ENCODE assay signal across 1 cellular context in genomic region chr17:28743243-28744103, GRCh38.
TF ChIP-seq lines count a peak whose summit lies in the region.

TSS of gene TRAF4 (plus strand) at chr17:28744011. CDS start at chr17:28744113, 102 bp downstream.

TF ChIP-seq in HEK293, 187 proteins besides CTCF, POLR2A, EP300 and RAD21 (continued from another document and continues in another):
- TF ChIP-seq ATF2 (tag by site-specific recombination; IDR thresholded peaks at IDR 0.05; ENCODE audit: low read depth) (no peak), HOXC10 (CRISPR knock-in tag; IDR thresholded peaks at IDR 0.05) (no peak), ZNF10 (tag by site-specific recombination; IDR thresholded peaks at IDR 0.05) (no peak), ZNF132 (tag by site-specific recombination; IDR thresholded peaks at IDR 0.05; ENCODE audit: borderline replicate concordance) (no peak), ZBTB17 (tag by site-specific recombination; IDR thresholded peaks at IDR 0.05) (peak; percentile 93), ZNF37A (tag by site-specific recombination; IDR thresholded peaks at IDR 0.05) (no peak), ZNF423 (tag by site-specific recombination; IDR thresholded peaks at IDR 0.05) (peak; percentile 68), ZFP69B (tag by site-specific recombination; IDR thresholded peaks at IDR 0.05) (peak; percentile 89), ZNF248 (tag by site-specific recombination; IDR thresholded peaks at IDR 0.05) (no peak), ZNF785 (tag by site-specific recombination; IDR thresholded peaks at IDR 0.05) (no peak; the same call in 1 of the 2 replicates), ZSCAN30 (tag by site-specific recombination; IDR thresholded peaks at IDR 0.05) (peak; percentile 60), SETDB1 (IDR thresholded peaks at IDR 0.05; ENCODE audit: insufficient read length, low read length) (no peak), ZNF580 (tag by site-specific recombination; IDR thresholded peaks at IDR 0.05) (no peak), YY1 (tag by site-specific recombination; IDR thresholded peaks at IDR 0.05) (no peak), SCRT2 (tag by site-specific recombination; IDR thresholded peaks at IDR 0.05) (peak; percentile 64; the same call in 1 of the 2 replicates), RBAK (tag by site-specific recombination; IDR thresholded peaks at IDR 0.05) (no peak), KLF9 (tag by site-specific recombination; IDR thresholded peaks at IDR 0.05; ENCODE audit: low read depth) (peak; percentile 99), ZNF626 (tag by site-specific recombination; IDR thresholded peaks at IDR 0.05) (no peak), ZNF239 (tag by site-specific recombination; IDR thresholded peaks at IDR 0.05) (no peak), OVOL3 (tag by site-specific recombination; IDR thresholded peaks at IDR 0.05) (no peak; the same call in 1 of the 2 replicates), TSHZ1 (tag by site-specific recombination; IDR thresholded peaks at IDR 0.05; ENCODE audit: borderline replicate concordance) (no peak), ZNF221 (tag by site-specific recombination; IDR thresholded peaks at IDR 0.05; ENCODE audit: borderline replicate concordance) (no peak), ZBTB8A (tag by site-specific recombination; IDR thresholded peaks at IDR 0.05) (peak; percentile 95), ZSCAN16 (tag by site-specific recombination; IDR thresholded peaks at IDR 0.05) (no peak), GFI1B (tag by site-specific recombination; IDR thresholded peaks at IDR 0.05) (no peak), ZNF776 (tag by site-specific recombination; IDR thresholded peaks at IDR 0.05; ENCODE audit: borderline replicate concordance) (no peak), PBX3 (CRISPR knock-in tag; IDR thresholded peaks at IDR 0.05) (peak; percentile 75; the same call in 1 of the 2 replicates), ZNF510 (tag by site-specific recombination; IDR thresholded peaks at IDR 0.05; ENCODE audit: insufficient replicate concordance) (no peak), ZXDB (tag by site-specific recombination; IDR thresholded peaks at IDR 0.05) (no peak), ZNF449 (tag by site-specific recombination; IDR thresholded peaks at IDR 0.05) (peak; percentile 78), IKZF3 (tag by site-specific recombination; IDR thresholded peaks at IDR 0.05) (peak; percentile 93), ZNF146 (tag by site-specific recombination; IDR thresholded peaks at IDR 0.05) (no peak), ZNF114 (tag by site-specific recombination; IDR thresholded peaks at IDR 0.05) (no peak), ZNF2 (tag by site-specific recombination; IDR thresholded peaks at IDR 0.05) (peak; percentile 84; the same call in 1 of the 2 replicates), ZNF76 (tag by site-specific recombination; IDR thresholded peaks at IDR 0.05; ENCODE audit: borderline replicate concordance, low read depth) (peak; percentile 42), ZNF610 (tag by site-specific recombination; IDR thresholded peaks at IDR 0.05; ENCODE audit: borderline replicate concordance) (no peak), ZNF169 (tag by site-specific recombination; IDR thresholded peaks at IDR 0.05) (no peak), YY2 (tag by site-specific recombination; IDR thresholded peaks at IDR 0.05) (no peak)
- TF ChIP-seq, protein P1, sequence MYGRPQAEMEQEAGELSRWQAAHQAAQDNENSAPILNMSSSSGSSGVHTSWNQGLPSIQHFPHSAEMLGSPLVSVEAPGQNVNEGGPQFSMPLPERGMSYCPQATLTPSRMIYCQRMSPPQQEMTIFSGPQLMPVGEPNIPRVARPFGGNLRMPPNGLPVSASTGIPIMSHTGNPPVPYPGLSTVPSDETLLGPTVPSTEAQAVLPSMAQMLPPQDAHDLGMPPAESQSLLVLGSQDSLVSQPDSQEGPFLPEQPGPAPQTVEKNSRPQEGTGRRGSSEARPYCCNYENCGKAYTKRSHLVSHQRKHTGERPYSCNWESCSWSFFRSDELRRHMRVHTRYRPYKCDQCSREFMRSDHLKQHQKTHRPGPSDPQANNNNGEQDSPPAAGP (tag by site-specific recombination; IDR thresholded peaks at IDR 0.05), result peak; percentile 63
- TF ChIP-seq, protein P2, sequence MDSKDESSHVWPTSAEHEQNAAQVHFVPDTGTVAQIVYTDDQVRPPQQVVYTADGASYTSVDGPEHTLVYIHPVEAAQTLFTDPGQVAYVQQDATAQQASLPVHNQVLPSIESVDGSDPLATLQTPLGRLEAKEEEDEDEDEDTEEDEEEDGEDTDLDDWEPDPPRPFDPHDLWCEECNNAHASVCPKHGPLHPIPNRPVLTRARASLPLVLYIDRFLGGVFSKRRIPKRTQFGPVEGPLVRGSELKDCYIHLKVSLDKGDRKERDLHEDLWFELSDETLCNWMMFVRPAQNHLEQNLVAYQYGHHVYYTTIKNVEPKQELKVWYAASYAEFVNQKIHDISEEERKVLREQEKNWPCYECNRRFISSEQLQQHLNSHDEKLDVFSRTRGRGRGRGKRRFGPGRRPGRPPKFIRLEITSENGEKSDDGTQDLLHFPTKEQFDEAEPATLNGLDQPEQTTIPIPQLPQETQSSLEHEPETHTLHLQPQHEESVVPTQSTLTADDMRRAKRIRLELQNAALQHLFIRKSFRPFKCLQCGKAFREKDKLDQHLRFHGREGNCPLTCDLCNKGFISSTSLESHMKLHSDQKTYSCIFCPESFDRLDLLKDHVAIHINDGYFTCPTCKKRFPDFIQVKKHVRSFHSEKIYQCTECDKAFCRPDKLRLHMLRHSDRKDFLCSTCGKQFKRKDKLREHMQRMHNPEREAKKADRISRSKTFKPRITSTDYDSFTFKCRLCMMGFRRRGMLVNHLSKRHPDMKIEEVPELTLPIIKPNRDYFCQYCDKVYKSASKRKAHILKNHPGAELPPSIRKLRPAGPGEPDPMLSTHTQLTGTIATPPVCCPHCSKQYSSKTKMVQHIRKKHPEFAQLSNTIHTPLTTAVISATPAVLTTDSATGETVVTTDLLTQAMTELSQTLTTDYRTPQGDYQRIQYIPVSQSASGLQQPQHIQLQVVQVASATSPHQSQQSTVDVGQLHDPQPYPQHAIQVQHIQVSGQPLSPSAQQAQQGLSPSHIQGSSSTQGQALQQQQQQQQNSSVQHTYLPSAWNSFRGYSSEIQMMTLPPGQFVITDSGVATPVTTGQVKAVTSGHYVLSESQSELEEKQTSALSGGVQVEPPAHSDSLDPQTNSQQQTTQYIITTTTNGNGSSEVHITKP (tag by site-specific recombination; IDR thresholded peaks at IDR 0.05), result peak; percentile 33
- TF ChIP-seq, protein P3, sequence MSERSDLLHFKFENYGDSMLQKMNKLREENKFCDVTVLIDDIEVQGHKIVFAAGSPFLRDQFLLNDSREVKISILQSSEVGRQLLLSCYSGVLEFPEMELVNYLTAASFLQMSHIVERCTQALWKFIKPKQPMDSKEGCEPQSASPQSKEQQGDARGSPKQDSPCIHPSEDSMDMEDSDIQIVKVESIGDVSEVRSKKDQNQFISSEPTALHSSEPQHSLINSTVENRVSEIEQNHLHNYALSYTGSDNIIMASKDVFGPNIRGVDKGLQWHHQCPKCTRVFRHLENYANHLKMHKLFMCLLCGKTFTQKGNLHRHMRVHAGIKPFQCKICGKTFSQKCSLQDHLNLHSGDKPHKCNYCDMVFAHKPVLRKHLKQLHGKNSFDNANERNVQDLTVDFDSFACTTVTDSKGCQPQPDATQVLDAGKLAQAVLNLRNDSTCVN (tag by site-specific recombination; optimal IDR thresholded peaks at IDR 0.05), result peak; percentile 82
- TF ChIP-seq, protein P4, sequence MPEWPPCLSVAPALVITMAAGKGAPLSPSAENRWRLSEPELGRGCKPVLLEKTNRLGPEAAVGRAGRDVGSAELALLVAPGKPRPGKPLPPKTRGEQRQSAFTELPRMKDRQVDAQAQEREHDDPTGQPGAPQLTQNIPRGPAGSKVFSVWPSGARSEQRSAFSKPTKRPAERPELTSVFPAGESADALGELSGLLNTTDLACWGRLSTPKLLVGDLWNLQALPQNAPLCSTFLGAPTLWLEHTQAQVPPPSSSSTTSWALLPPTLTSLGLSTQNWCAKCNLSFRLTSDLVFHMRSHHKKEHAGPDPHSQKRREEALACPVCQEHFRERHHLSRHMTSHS (tag by site-specific recombination; IDR thresholded peaks at IDR 0.05), result no peak
- TF ChIP-seq, protein P5, sequence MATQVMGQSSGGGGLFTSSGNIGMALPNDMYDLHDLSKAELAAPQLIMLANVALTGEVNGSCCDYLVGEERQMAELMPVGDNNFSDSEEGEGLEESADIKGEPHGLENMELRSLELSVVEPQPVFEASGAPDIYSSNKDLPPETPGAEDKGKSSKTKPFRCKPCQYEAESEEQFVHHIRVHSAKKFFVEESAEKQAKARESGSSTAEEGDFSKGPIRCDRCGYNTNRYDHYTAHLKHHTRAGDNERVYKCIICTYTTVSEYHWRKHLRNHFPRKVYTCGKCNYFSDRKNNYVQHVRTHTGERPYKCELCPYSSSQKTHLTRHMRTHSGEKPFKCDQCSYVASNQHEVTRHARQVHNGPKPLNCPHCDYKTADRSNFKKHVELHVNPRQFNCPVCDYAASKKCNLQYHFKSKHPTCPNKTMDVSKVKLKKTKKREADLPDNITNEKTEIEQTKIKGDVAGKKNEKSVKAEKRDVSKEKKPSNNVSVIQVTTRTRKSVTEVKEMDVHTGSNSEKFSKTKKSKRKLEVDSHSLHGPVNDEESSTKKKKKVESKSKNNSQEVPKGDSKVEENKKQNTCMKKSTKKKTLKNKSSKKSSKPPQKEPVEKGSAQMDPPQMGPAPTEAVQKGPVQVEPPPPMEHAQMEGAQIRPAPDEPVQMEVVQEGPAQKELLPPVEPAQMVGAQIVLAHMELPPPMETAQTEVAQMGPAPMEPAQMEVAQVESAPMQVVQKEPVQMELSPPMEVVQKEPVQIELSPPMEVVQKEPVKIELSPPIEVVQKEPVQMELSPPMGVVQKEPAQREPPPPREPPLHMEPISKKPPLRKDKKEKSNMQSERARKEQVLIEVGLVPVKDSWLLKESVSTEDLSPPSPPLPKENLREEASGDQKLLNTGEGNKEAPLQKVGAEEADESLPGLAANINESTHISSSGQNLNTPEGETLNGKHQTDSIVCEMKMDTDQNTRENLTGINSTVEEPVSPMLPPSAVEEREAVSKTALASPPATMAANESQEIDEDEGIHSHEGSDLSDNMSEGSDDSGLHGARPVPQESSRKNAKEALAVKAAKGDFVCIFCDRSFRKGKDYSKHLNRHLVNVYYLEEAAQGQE (tag by site-specific recombination; IDR thresholded peaks at IDR 0.05), result no peak; the same call in 1 of the 2 replicates
- TF ChIP-seq, protein P6, sequence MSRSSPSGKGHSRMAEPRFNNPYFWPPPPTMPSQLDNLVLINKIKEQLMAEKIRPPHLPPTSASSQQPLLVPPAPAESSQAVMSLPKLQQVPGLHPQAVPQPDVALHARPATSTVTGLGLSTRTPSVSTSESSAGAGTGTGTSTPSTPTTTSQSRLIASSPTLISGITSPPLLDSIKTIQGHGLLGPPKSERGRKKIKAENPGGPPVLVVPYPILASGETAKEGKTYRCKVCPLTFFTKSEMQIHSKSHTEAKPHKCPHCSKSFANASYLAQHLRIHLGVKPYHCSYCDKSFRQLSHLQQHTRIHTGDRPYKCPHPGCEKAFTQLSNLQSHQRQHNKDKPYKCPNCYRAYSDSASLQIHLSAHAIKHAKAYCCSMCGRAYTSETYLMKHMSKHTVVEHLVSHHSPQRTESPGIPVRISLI (tag by site-specific recombination; IDR thresholded peaks at IDR 0.05), result no peak
